Comparison of ENCODE assay signal across 11 cellular contexts in genomic region chr2:240759454-240759853, GRCh38.
DNase-seq lines count a peak whose midpoint lies in the region; ATAC-seq and TF ChIP-seq lines count a peak whose summit lies in the region.
"Had no signal": no experiment of that assay in that cellular context is flagged by ENCODE, and none has a peak within 500 bp of the region (broad histone marks: within the 10 kb centered on the region; RNA-seq: fewer than 3 reads in every experiment).

No MANE protein-coding gene starts in this region.

- no peak for TF ChIP-seq CTCF in esophagus squamous epithelium (IDR thresholded peaks at IDR 0.05)

- no peaks in the 10 kb centered on the region for H3K36me3 ChIP-seq in esophagus squamous epithelium

- H3K27me3 ChIP-seq in esophagus squamous epithelium: no peaks in the 10 kb centered on the region

- H3K27ac ChIP-seq in esophagus squamous epithelium: no peak overlapping the region
- H3K27ac ChIP-seq: coronary artery, KMS-11 had no signal

- no peaks in the 10 kb centered on the region for H3K4me1 ChIP-seq in esophagus squamous epithelium

- WGBS in esophagus squamous epithelium, 2 donors: 60 to 64% methylated on average over 2 to 3 of the region's 5 CpGs

- peak; percentile 48 for ATAC-seq in GM19351 (IDR thresholded peaks at IDR 0.05; ENCODE audit: unreplicated experiment)

- TF ChIP-seq POLR2A in esophagus squamous epithelium (IDR thresholded peaks at IDR 0.05): no peak

- intact Hi-C loops in esophagus squamous epithelium (cut with DNase I): no loop called here

- DNase-seq in ELR (ENCODE audit: low read depth) (peak; percentile 15), LHCN-M2 (ENCODE audit: low read depth) (peak; percentile 3), kidney tubule cell (ENCODE audit: low spot score) (peak; percentile 92), esophagus squamous epithelium (lab: John Stamatoyannopoulos, UW) (no peak), GDM1 (lab: John Stamatoyannopoulos, UW) (no peak), NCI-H2227 (lab: John Stamatoyannopoulos, UW; ENCODE audit: unreplicated experiment) (no peak)
- DNase-seq: activated naive CD4-positive, alpha-beta T cell treated with anti-CD3 and anti-CD28 coated beads, Interleukin-2, amount 10 ng/mL, durations not matched to agents 7 days and 5 days; small intestine had no signal

- H3K9me3 ChIP-seq in esophagus squamous epithelium: no peaks in the 10 kb centered on the region

- H3K4me3 ChIP-seq in esophagus squamous epithelium: no peak overlapping the region
- H3K4me3 ChIP-seq: coronary artery had no signal

Comparison
In these comparisons a context has a peak if more than half of its experiments do, and no peak if none do; other contexts are left out.
1. DNase-seq: peak in ELR (single experiment), LHCN-M2 (single experiment) and kidney tubule cell (single experiment); none in esophagus squamous epithelium (single experiment), GDM1 (single experiment) and NCI-H2227 (single experiment).